9 cellular contexts compared by ENCODE assay signal in genomic region chr4:185534850-185535761, GRCh38. TPM values are rescaled to one million over a fixed set of nuclear protein-coding genes. Genes with fewer than 3 reads are reported as not detected.
DNase-seq lines count a peak whose midpoint lies in the region; ATAC-seq and TF ChIP-seq lines count a peak whose summit lies in the region.
"Had no signal": no experiment of that assay in that cellular context is flagged by ENCODE, and none has a peak within 500 bp of the region (broad histone marks: within the 10 kb centered on the region; RNA-seq: fewer than 3 reads in every experiment).

A gene with protein sequence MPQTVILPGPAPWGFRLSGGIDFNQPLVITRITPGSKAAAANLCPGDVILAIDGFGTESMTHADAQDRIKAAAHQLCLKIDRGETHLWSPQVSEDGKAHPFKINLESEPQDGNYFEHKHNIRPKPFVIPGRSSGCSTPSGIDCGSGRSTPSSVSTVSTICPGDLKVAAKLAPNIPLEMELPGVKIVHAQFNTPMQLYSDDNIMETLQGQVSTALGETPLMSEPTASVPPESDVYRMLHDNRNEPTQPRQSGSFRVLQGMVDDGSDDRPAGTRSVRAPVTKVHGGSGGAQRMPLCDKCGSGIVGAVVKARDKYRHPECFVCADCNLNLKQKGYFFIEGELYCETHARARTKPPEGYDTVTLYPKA (minus strand): TSS chr4:185535507. CDS start chr4:185535434, 73 bp downstream.

- H3K79me2 ChIP-seq in neural cell (replicated peaks; ENCODE audit: insufficient read depth, low read length) (no peaks in the 10 kb centered on the region), Karpas-422 (ENCODE audit: low read length) (no peaks in the 10 kb centered on the region)

- whole genome bisulfite sequencing in gastroesophageal sphincter (ENCODE audit: low coverage in 1 of 2), 2 donors: 0 to 1% methylated on average over 1 to 15 of the region's 87 CpGs

- H3K9me2 ChIP-seq in neural cell (ENCODE audit: insufficient read depth, low read length) (no peaks in the 10 kb centered on the region), Karpas-422 (replicated peaks; ENCODE audit: insufficient read depth, low read length) (no peaks in the 10 kb centered on the region)

- TF ChIP-seq RAD21 in neural cell (conservative IDR thresholded peaks at IDR 0.05): no peak

- peak within 1 kb of the TSS; percentile 50 for H3K4me3 ChIP-seq in WERI-Rb-1 (ENCODE audit: low read depth, low read length)
- H3K4me3 ChIP-seq in gastroesophageal sphincter: peak within 1 kb of the TSS; percentile 88 to 93
- peak within 1 kb of the TSS; percentile 68 for H3K4me3 ChIP-seq in neural cell (ENCODE audit: low read length)
- H3K4me3 ChIP-seq in Karpas-422 (ENCODE audit: low read length): no peak within 1 kb of the TSS

- H3K4me2 ChIP-seq in neural cell (ENCODE audit: low read length) (peak within 1 kb of the TSS; percentile 46), Karpas-422 (ENCODE audit: low read depth, low read length, poor library complexity, severe bottlenecking) (no peak within 1 kb of the TSS)

- H3K4me1 ChIP-seq in gastroesophageal sphincter (peaks cover 3 to 38% (median 13%) of the 10 kb centered on the region in 3 donors), Karpas-422 (ENCODE audit: low read length) (no peaks in the 10 kb centered on the region)

- H3K36me3 ChIP-seq in WERI-Rb-1 (no peaks in the 10 kb centered on the region), gastroesophageal sphincter (no peaks in the 10 kb centered on the region), neural cell (ENCODE audit: insufficient read depth, low read length) (no peaks in the 10 kb centered on the region), Karpas-422 (ENCODE audit: insufficient read depth, low read length) (no peaks in the 10 kb centered on the region)

- no peak within 1 kb of the TSS for H2AFZ ChIP-seq in neural cell (ENCODE audit: low read depth, low read length)
- H2AFZ ChIP-seq in Karpas-422 (ENCODE audit: low read length): no peak within 1 kb of the TSS

- TF ChIP-seq POLR2A in gastroesophageal sphincter (IDR thresholded peaks at IDR 0.05): peak; percentile 98 to 99

- H3F3A ChIP-seq in neural cell (ENCODE audit: insufficient read depth, low read length, poor library complexity, severe bottlenecking): no peaks in the 10 kb centered on the region

- TF ChIP-seq CTCF in WERI-Rb-1 (IDR thresholded peaks at IDR 0.05; ENCODE audit: low read depth, low read length): no peak
- TF ChIP-seq CTCF in gastroesophageal sphincter (IDR thresholded peaks at IDR 0.05): no peak
- TF ChIP-seq CTCF in neural cell (IDR thresholded peaks at IDR 0.05; ENCODE audit: poor library complexity, severe bottlenecking): no peak

- peak; percentile 77 for DNase-seq in DMS53 (lab: John Stamatoyannopoulos, UW)
- peak; percentile 48 for DNase-seq in HT1080 (ENCODE audit: low read depth)
- peak; percentile 69 for DNase-seq in WERI-Rb-1
- no peak for DNase-seq in GM19240 (ENCODE audit: insufficient read length, low spot score)
- no peak for DNase-seq in Karpas-422

- H3K27ac ChIP-seq in WERI-Rb-1: peak within 1 kb of the TSS; percentile 49
- peak within 1 kb of the TSS; percentile 91 to 100 (median 98) for H3K27ac ChIP-seq in gastroesophageal sphincter
- H3K27ac ChIP-seq in neural cell (ENCODE audit: low read length): no peak within 1 kb of the TSS
- no peak within 1 kb of the TSS for H3K27ac ChIP-seq in Karpas-422 (ENCODE audit: low read length)

- TF ChIP-seq EP300 in gastroesophageal sphincter (IDR thresholded peaks at IDR 0.05) (no peak), neural cell (conservative IDR thresholded peaks at IDR 0.05; ENCODE audit: poor library complexity, severe bottlenecking) (no peak)

- H3K27me3 ChIP-seq in WERI-Rb-1 (ENCODE audit: insufficient read depth, low read depth, severe bottlenecking): no peaks in the 10 kb centered on the region
- H3K27me3 ChIP-seq in gastroesophageal sphincter: no peaks in the 10 kb centered on the region
- peaks cover 40% of the 10 kb centered on the region for H3K27me3 ChIP-seq in neural cell (ENCODE audit: insufficient read depth, low read depth, low read length)
- H3K27me3 ChIP-seq in Karpas-422 (ENCODE audit: low read length): no peaks in the 10 kb centered on the region

- ATAC-seq in gastroesophageal sphincter: peak; percentile 84
- ATAC-seq in HG03521 (IDR thresholded peaks at IDR 0.05; ENCODE audit: unreplicated experiment): no peak

- H3K9me3 ChIP-seq in WERI-Rb-1 (ENCODE audit: severe bottlenecking) (no peaks in the 10 kb centered on the region), gastroesophageal sphincter (no peaks in the 10 kb centered on the region), neural cell (ENCODE audit: low read length) (no peaks in the 10 kb centered on the region), Karpas-422 (ENCODE audit: low read length) (no peaks in the 10 kb centered on the region)

- H4K20me1 ChIP-seq in neural cell (ENCODE audit: insufficient read depth): no peaks in the 10 kb centered on the region
- H4K20me1 ChIP-seq in Karpas-422 (ENCODE audit: insufficient read depth, low read depth, low read length): no peaks in the 10 kb centered on the region

- H3K9ac ChIP-seq in neural cell (ENCODE audit: low read length) (peak within 1 kb of the TSS; percentile 42), Karpas-422 (ENCODE audit: low read length) (no peak within 1 kb of the TSS)

TF ChIP-seq in neural cell, 6 proteins besides CTCF, POLR2A, EP300 and RAD21:
- no peak for TF ChIP-seq POLR2AphosphoS5 (IDR thresholded peaks at IDR 0.05)
- TF ChIP-seq MXI1 (conservative IDR thresholded peaks at IDR 0.05; ENCODE audit: poor library complexity, severe bottlenecking): no peak
- no peak for TF ChIP-seq TAF1 (IDR thresholded peaks at IDR 0.05; ENCODE audit: low read depth)
- TF ChIP-seq EZH2 (IDR thresholded peaks at IDR 0.05; ENCODE audit: borderline replicate concordance, insufficient read depth, low read length, poor library complexity, severe bottlenecking): no peak
- TF ChIP-seq SMC3 (conservative IDR thresholded peaks at IDR 0.05; ENCODE audit: poor library complexity): no peak
- TF ChIP-seq REST (IDR thresholded peaks at IDR 0.05; ENCODE audit: borderline replicate concordance): no peak

RNA-seq across cellular contexts. Expression of the gene that starts here (rescaled TPM):
- total RNA-seq in HT1080 (2014; rRNA removed; shearing (Covaris generic)): 11.4 and 16.3 TPM in 2 replicates
- polyA plus RNA-seq in HT1080 (2015; cell fraction: cytosol; rRNA removed): 4.5 and 4.9 TPM in 2 replicates
- 6.3 and 9.0 TPM in 2 replicates for polyA plus RNA-seq in HT1080 (2015; cell fraction: nucleus; rRNA removed)
- total RNA-seq in gastroesophageal sphincter: 1,000 to 10,000 TPM; 1,505 to 2,123 (median 1,752) TPM
- 1.8 and 2.2 TPM in 2 replicates for polyA plus RNA-seq in neural cell
- polyA minus RNA-seq in neural cell: 0.81 and 1.5 TPM in 2 replicates
- not detected in 2 replicates for total RNA-seq in Karpas-422 (2014; rRNA removed; shearing (Covaris generic); ENCODE audit: low replicate concordance)
- total RNA-seq: T-helper 2 cell treated with Interferon-gamma antibody and Interleukin-4, amounts not matched to agents 100 ng/mL and 5 ng/mL, for 36 hours had no signal

Comparison
In these comparisons a context has a peak if more than half of its experiments do, and no peak if none do; other contexts are left out.
1. RNA of the gene that starts here (total RNA-seq): 1,505 to 2,123 TPM in gastroesophageal sphincter; 11.4 to 16.3 TPM in HT1080 and not detected in Karpas-422; every median in the first group is over 10 times any median in the second.
2. DNase-seq: peak in DMS53 (single experiment), HT1080 (single experiment) and WERI-Rb-1 (single experiment); none in GM19240 (single experiment) and Karpas-422 (single experiment).
3. H3K27ac ChIP-seq: peak in WERI-Rb-1 (single experiment) and gastroesophageal sphincter (4 of 4); none in neural cell (single experiment) and Karpas-422 (single experiment).